9 cellular contexts compared by ENCODE assay signal in genomic region chr3:194306109-194306686, GRCh38. TPM values are rescaled to one million over a fixed set of nuclear protein-coding genes. Genes with fewer than 3 reads are reported as not detected.
DNase-seq lines count a peak whose midpoint lies in the region; ATAC-seq and TF ChIP-seq lines count a peak whose summit lies in the region.
"Had no signal": no experiment of that assay in that cellular context is flagged by ENCODE, and none has a peak within 500 bp of the region (broad histone marks: within the 10 kb centered on the region; RNA-seq: fewer than 3 reads in every experiment).

No MANE protein-coding gene starts in this region.

- no peak overlapping the region for H2BK5ac ChIP-seq in H9 (ENCODE audit: insufficient read length, low read length)

- peak overlapping the region in 1 of 3 experiments; percentile 15; a peak in 1 of 7 replicates for H3K27ac Mint-ChIP-seq in H9
- peak overlapping the region; percentile 24 for H3K27ac Mint-ChIP-seq in stimulated activated effector memory CD8-positive, alpha-beta T cell treated with anti-CD3 and anti-CD28 coated beads, Interleukin-12 subunit alpha, Interleukin-12 subunit beta, amount 100 ng/mL, for 72 hours
- H3K27ac Mint-ChIP-seq in HFFc6, result no peak overlapping the region

- intact Hi-C loops in psoas muscle (cut with DNase I), result no loop called here

- no peak overlapping the region for H2AFZ ChIP-seq in H9 (ENCODE audit: low read length)

- H3K9me3 ChIP-seq in H9 (ENCODE audit: control insufficient read depth, low read depth, low read length) (no peaks in the 10 kb centered on the region), psoas muscle (no peaks in the 10 kb centered on the region)

- no peak overlapping the region for H4K5ac ChIP-seq in H9 (ENCODE audit: insufficient read length, low read depth, low read length)

- peak; percentile 34 for DNase-seq in H9
- DNase-seq in NCI-H1092 treated with DMSO at 0.1 percent for 48 hours (lab: John Stamatoyannopoulos, UW), result peak; percentile 37
- DNase-seq in activated effector memory CD4-positive, alpha-beta T cell treated with Interleukin-2 at 50 U/mL for 16 hours, result peak; percentile 54
- DNase-seq in stimulated activated effector memory CD8-positive, alpha-beta T cell treated with anti-CD3 and anti-CD28 coated beads, Interleukin-12 subunit alpha, Interleukin-12 subunit beta, amount 100 ng/mL, for 72 hours (ENCODE audit: low spot score in 2 of 2), result peak in 1 of 2 donors; percentile 56
- no peak for DNase-seq in psoas muscle
- DNase-seq in HFFc6, result no peak
- no peak for DNase-seq in G401 (ENCODE audit: low spot score)

- H3K4me1 Mint-ChIP-seq in H9 (peaks cover 47 to 48% of the 10 kb centered on the region in 2 experiments), HFFc6 (ENCODE audit: low read depth) (no peaks in the 10 kb centered on the region; the same call in 1 of the 2 replicates)
- peaks cover 31% of the 10 kb centered on the region for H3K4me1 Mint-ChIP-seq in stimulated activated effector memory CD8-positive, alpha-beta T cell treated with anti-CD3 and anti-CD28 coated beads, Interleukin-12 subunit alpha, Interleukin-12 subunit beta, amount 100 ng/mL, for 72 hours

- no peak overlapping the region for H2BK15ac ChIP-seq in H9 (ENCODE audit: low read depth, low read length)

- H3K27me3 Mint-ChIP-seq in H9 (ENCODE audit: low read depth) (peaks cover 18% of the 10 kb centered on the region), HFFc6 (ENCODE audit: insufficient read depth) (peaks cover 17% of the 10 kb centered on the region)

- H3K4me3 Mint-ChIP-seq in H9, result no peak overlapping the region
- peak overlapping the region; percentile 64 for H3K4me3 Mint-ChIP-seq in stimulated activated effector memory CD8-positive, alpha-beta T cell treated with anti-CD3 and anti-CD28 coated beads, Interleukin-12 subunit alpha, Interleukin-12 subunit beta, amount 100 ng/mL, for 72 hours
- no peak overlapping the region for H3K4me3 Mint-ChIP-seq in HFFc6

- H3K4me2 ChIP-seq in H9 (ENCODE audit: insufficient read depth, insufficient read length, low read length), result no peak overlapping the region

- H2BK20ac ChIP-seq in H9 (ENCODE audit: low read depth, low read length, poor library complexity, severe bottlenecking), result no peak overlapping the region

- H2BK12ac ChIP-seq in H9 (ENCODE audit: insufficient read length, low read depth, low read length), result no peak overlapping the region

- no peak overlapping the region for H3K9ac ChIP-seq in H9 (ENCODE audit: extremely low read depth, insufficient read length, low read length)

- no peak overlapping the region for H3K23ac ChIP-seq in H9 (ENCODE audit: insufficient read length, low read depth, low read length)

- ATAC-seq in GM18499 (IDR thresholded peaks at IDR 0.05; ENCODE audit: insufficient read depth, unreplicated experiment) (peak; percentile 10), psoas muscle (no peak)
- peak; percentile 72 for ATAC-seq in stimulated activated effector memory CD8-positive, alpha-beta T cell treated with anti-CD3 and anti-CD28 coated beads, Interleukin-12 subunit alpha, Interleukin-12 subunit beta, amount 100 ng/mL, for 72 hours

- H3K18ac ChIP-seq in H9 (ENCODE audit: insufficient read length, low read depth, low read length), result no peak overlapping the region

- no peaks in the 10 kb centered on the region for H3K79me1 ChIP-seq in H9 (ENCODE audit: insufficient read depth, low read depth, low read length, poor library complexity, severe bottlenecking)

- H3K23me2 ChIP-seq in H9 (ENCODE audit: insufficient read length, low read depth, low read length, poor library complexity, severe bottlenecking), result no peaks in the 10 kb centered on the region

- no peak overlapping the region for H4K91ac ChIP-seq in H9 (ENCODE audit: insufficient read length, low read depth, low read length)

- TF ChIP-seq CTCF in H9 (conservative IDR thresholded peaks at IDR 0.05), result no peak
- no peak for TF ChIP-seq CTCF in psoas muscle (IDR thresholded peaks at IDR 0.05)
- TF ChIP-seq CTCF in HFFc6 (IDR thresholded peaks at IDR 0.05), result no peak

- no peak overlapping the region for H2BK120ac ChIP-seq in H9 (ENCODE audit: low read depth, low read length, poor library complexity, severe bottlenecking)

- no peak overlapping the region for H4K8ac ChIP-seq in H9 (replicated peaks; ENCODE audit: insufficient read length, low read depth, low read length)

- H2AK5ac ChIP-seq in H9 (ENCODE audit: insufficient read length, low read length), result no peak overlapping the region

- H3K36me3 ChIP-seq in psoas muscle (ENCODE audit: insufficient read depth in 1 of 2, low read depth in 1 of 2), result no peaks in the 10 kb centered on the region

- no peak overlapping the region for H3T11ph ChIP-seq in H9 (ENCODE audit: low read length)

- no peaks in the 10 kb centered on the region; the same call in none of the 2 replicates for H3K4me1 ChIP-seq in H9 (ENCODE audit: insufficient read depth, low read length)
- no peaks in the 10 kb centered on the region for H3K4me1 ChIP-seq in psoas muscle

- H3K9me3 Mint-ChIP-seq in H9, result no peaks in the 10 kb centered on the region
- no peaks in the 10 kb centered on the region for H3K9me3 Mint-ChIP-seq in stimulated activated effector memory CD8-positive, alpha-beta T cell treated with anti-CD3 and anti-CD28 coated beads, Interleukin-12 subunit alpha, Interleukin-12 subunit beta, amount 100 ng/mL, for 72 hours
- H3K9me3 Mint-ChIP-seq in HFFc6, result no peaks in the 10 kb centered on the region

- H3K27me3 ChIP-seq in H9 (ENCODE audit: insufficient read depth, low read length) (no peaks in the 10 kb centered on the region), psoas muscle (ENCODE audit: insufficient read depth in 3 of 3, low read length in 2 of 3) (peaks cover 0 to 10% (median 0%) of the 10 kb centered on the region in 3 donors)

- no CpG with 5 or more reads among the region's 11 CpGs for WGBS in H9 (ENCODE audit: extremely low coverage, insufficient read length, low lambda C conversion rate)
- WGBS in psoas muscle, 3 donors, result 69 to 77% (median 75%) methylated on average over 11 of the region's 11 CpGs

- H3K4me3 ChIP-seq in psoas muscle, result no peak overlapping the region

- H3K14ac ChIP-seq in H9 (ENCODE audit: insufficient read depth, low read length), result no peak overlapping the region

- H3K79me2 ChIP-seq in H9 (ENCODE audit: insufficient read depth, low read length), result no peaks in the 10 kb centered on the region

- in situ Hi-C loops in G401 (cut with HindIII; ENCODE audit: low sequenced_read_pairs), result no loop called here

- H3K36me3 Mint-ChIP-seq in H9 (ENCODE audit: insufficient read depth in 1 of 3, low read depth in 3 of 3), result no peaks in the 10 kb centered on the region
- H3K36me3 Mint-ChIP-seq in stimulated activated effector memory CD8-positive, alpha-beta T cell treated with anti-CD3 and anti-CD28 coated beads, Interleukin-12 subunit alpha, Interleukin-12 subunit beta, amount 100 ng/mL, for 72 hours, result no peaks in the 10 kb centered on the region
- H3K36me3 Mint-ChIP-seq in HFFc6 (ENCODE audit: low read depth), result no peaks in the 10 kb centered on the region

- H3K27ac ChIP-seq in H9 (ENCODE audit: insufficient read length, low read depth, low read length), result no peak overlapping the region
- no peak overlapping the region for H3K27ac ChIP-seq in psoas muscle

- no peak overlapping the region for H3K56ac ChIP-seq in H9 (ENCODE audit: insufficient read length, low read depth, low read length)

- no peaks in the 10 kb centered on the region for H4K20me1 ChIP-seq in H9 (ENCODE audit: control insufficient read depth, insufficient read depth, insufficient read length)

- no peak overlapping the region for H3K4ac ChIP-seq in H9 (ENCODE audit: low read depth, low read length)

RNA-seq across cellular contexts. Expression of gene CPN2, which starts 44.9 kb away (rescaled TPM):
- total RNA-seq in H9 (2021) (not detected in 2 replicates), psoas muscle (under 1 TPM in 1 of 4 donors, not detected in 3; 0.13 TPM)
- under 1 TPM in 1 of 3 donors, not detected in 2; 0.03 TPM for polyA plus RNA-seq in psoas muscle
- total RNA-seq in HFFc6 (2021; fragmentation: NEBNext Ultra II Directional; extraction: Animal tissue kit (Norgen Biotek cat#: 25700)), result under 1 TPM; 0.24 to 0.56 (median 0.35) TPM
- total RNA-seq in G401 (2014; rRNA removed; shearing (Covaris generic)), result not detected in 2 replicates
- total RNA-seq: HT1080 had no signal

Comparison
In these comparisons a context has a peak if more than half of its experiments do, and no peak if none do; other contexts are left out.
1. ATAC-seq: peak in GM18499 (single experiment) and stimulated activated effector memory CD8-positive, alpha-beta T cell treated with anti-CD3 and anti-CD28 coated beads, Interleukin-12 subunit alpha, Interleukin-12 subunit beta, amount 100 ng/mL, for 72 hours (single experiment); none in psoas muscle (0 of 4).
2. DNase-seq: peak in H9 (single experiment), NCI-H1092 treated with DMSO at 0.1 percent for 48 hours (single experiment) and activated effector memory CD4-positive, alpha-beta T cell treated with Interleukin-2 at 50 U/mL for 16 hours (single experiment); none in psoas muscle (0 of 2), HFFc6 (single experiment) and G401 (single experiment).